In the genomic region with DNA sequence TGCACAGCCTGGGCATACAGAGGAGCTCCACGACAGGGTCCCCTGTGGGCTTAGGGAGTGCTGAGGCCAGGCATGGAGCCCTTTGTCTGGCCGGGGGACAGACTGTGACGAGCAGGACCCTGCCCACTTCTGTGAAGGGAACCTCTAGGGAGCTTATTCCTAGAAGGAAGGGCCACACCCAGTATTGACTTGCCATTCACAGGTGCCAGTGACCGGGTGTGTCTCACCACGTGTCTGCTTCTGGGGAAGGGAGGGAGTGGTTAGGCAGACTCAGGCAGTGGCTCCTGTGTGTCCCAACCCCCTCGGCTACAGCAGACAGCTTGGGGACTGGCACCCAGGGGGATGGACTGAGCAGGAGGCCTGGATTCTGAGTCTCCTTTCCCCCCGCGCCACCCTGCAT, we compare ENCODE assay signal across 1 cellular context.
TF ChIP-seq lines count a peak whose summit lies in the region.

No MANE protein-coding gene starts in this region.

TF ChIP-seq in K562, 482 proteins besides CTCF, POLR2A, EP300 and RAD21 (continued from another document):
- TF ChIP-seq, protein P1, sequence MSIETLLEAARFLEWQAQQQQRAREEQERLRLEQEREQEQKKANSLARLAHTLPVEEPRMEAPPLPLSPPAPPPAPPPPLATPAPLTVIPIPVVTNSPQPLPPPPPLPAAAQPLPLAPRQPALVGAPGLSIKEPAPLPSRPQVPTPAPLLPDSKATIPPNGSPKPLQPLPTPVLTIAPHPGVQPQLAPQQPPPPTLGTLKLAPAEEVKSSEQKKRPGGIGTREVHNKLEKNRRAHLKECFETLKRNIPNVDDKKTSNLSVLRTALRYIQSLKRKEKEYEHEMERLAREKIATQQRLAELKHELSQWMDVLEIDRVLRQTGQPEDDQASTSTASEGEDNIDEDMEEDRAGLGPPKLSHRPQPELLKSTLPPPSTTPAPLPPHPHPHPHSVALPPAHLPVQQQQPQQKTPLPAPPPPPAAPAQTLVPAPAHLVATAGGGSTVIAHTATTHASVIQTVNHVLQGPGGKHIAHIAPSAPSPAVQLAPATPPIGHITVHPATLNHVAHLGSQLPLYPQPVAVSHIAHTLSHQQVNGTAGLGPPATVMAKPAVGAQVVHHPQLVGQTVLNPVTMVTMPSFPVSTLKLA (conservative IDR thresholded peaks at IDR 0.05) = peak in 1 of 2 experiments; percentile 79
- TF ChIP-seq KLF10 (CRISPR knock-in tag; IDR thresholded peaks at IDR 0.05) = no peak
